In genomic region chr11:134634897-134635831, GRCh38 we compare ENCODE assay signal across 19 cellular contexts.
A peak's percentile ranks its signal among the peaks of the same experiment; 100 is the strongest.
DNase-seq lines count a peak whose midpoint lies in the region; ATAC-seq and TF ChIP-seq lines count a peak whose summit lies in the region.
"Had no signal": no experiment of that assay in that cellular context is flagged by ENCODE, and none has a peak within 500 bp of the region (broad histone marks: within the 10 kb centered on the region; RNA-seq: fewer than 3 reads in every experiment).

No MANE protein-coding gene starts in this region.

- peak; percentile 7 for DNase-seq in natural killer cell
- DNase-seq in natural killer cell treated with Interleukin-12 subunit alpha and Interleukin-12 subunit beta and Interleukin-15 and Interleukin-18, amount 100 ng/mL, for 72 hours (ENCODE audit: low spot score), result no peak
- peak; percentile 19 for DNase-seq in WERI-Rb-1
- peak; percentile 53 for DNase-seq in left kidney (ENCODE audit: low read depth, low spot score)
- no peak for DNase-seq in AML-193 (lab: John Stamatoyannopoulos, UW)
- no peak for DNase-seq in AG08396 (ENCODE audit: low spot score)
- DNase-seq in germinal center (ENCODE audit: low spot score), result no peak
- DNase-seq: activated CD4-positive, CD25-positive, alpha-beta regulatory T cell; activated naive CD4-positive, alpha-beta T cell treated with anti-CD3 and anti-CD28 coated beads, Interleukin-2, amount 50 U/mL, for 16 hours; BE2C; body of pancreas; HCEC 1CT; KG1; NCI-H146; NCI-H446; upper lobe of right lung had no signal

- peaks cover 14% of the 10 kb centered on the region for H3K27me3 ChIP-seq in WERI-Rb-1 (ENCODE audit: insufficient read depth, low read depth, severe bottlenecking)
- H3K27me3 ChIP-seq: body of pancreas, upper lobe of right lung had no signal

- H3K4me3 Mint-ChIP-seq in natural killer cell, result no peak overlapping the region
- H3K4me3 Mint-ChIP-seq in natural killer cell treated with Interleukin-12 subunit alpha and Interleukin-12 subunit beta and Interleukin-15 and Interleukin-18, amount 100 ng/mL, for 72 hours, result no peak overlapping the region
- H3K4me3 Mint-ChIP-seq: stimulated activated memory B cell treated with anti-CD40 and anti-IgM and Interleukin-4, amounts not matched to agents 10 μg/mL and 1 μg/mL and 100 μg/mL, for 72 hours had no signal

- no peaks in the 10 kb centered on the region for H3K9me3 Mint-ChIP-seq in natural killer cell
- no peaks in the 10 kb centered on the region for H3K9me3 Mint-ChIP-seq in natural killer cell treated with Interleukin-12 subunit alpha and Interleukin-12 subunit beta and Interleukin-15 and Interleukin-18, amount 100 ng/mL, for 72 hours
- H3K9me3 Mint-ChIP-seq: stimulated activated memory B cell treated with anti-CD40 and anti-IgM and Interleukin-4, amounts not matched to agents 10 μg/mL and 1 μg/mL and 100 μg/mL, for 72 hours had no signal

- H3K4me1 Mint-ChIP-seq in natural killer cell, result no peaks in the 10 kb centered on the region
- no peaks in the 10 kb centered on the region for H3K4me1 Mint-ChIP-seq in natural killer cell treated with Interleukin-12 subunit alpha and Interleukin-12 subunit beta and Interleukin-15 and Interleukin-18, amount 100 ng/mL, for 72 hours (ENCODE audit: low read depth in 2 of 2)

- intact Hi-C loops in natural killer cell (cut with micrococcal nuclease), result no loop called here

- H3K27ac Mint-ChIP-seq in natural killer cell, result no peak overlapping the region
- no peak overlapping the region for H3K27ac Mint-ChIP-seq in natural killer cell treated with Interleukin-12 subunit alpha and Interleukin-12 subunit beta and Interleukin-15 and Interleukin-18, amount 100 ng/mL, for 72 hours
- H3K27ac Mint-ChIP-seq: stimulated activated memory B cell treated with anti-CD40 and anti-IgM and Interleukin-4, amounts not matched to agents 10 μg/mL and 1 μg/mL and 100 μg/mL, for 72 hours had no signal

- no peaks in the 10 kb centered on the region for H3K36me3 ChIP-seq in WERI-Rb-1
- H3K36me3 ChIP-seq: BE2C, upper lobe of right lung had no signal

- no peaks in the 10 kb centered on the region for H3K9me3 ChIP-seq in WERI-Rb-1 (ENCODE audit: severe bottlenecking)
- H3K9me3 ChIP-seq: BE2C, body of pancreas, upper lobe of right lung had no signal

- no peak for TF ChIP-seq CTCF in natural killer cell (IDR thresholded peaks at IDR 0.05)
- peak; percentile 42 for TF ChIP-seq CTCF in WERI-Rb-1 (IDR thresholded peaks at IDR 0.05; ENCODE audit: low read depth, low read length)

- H3K36me3 Mint-ChIP-seq in natural killer cell, result no peaks in the 10 kb centered on the region
- H3K36me3 Mint-ChIP-seq in natural killer cell treated with Interleukin-12 subunit alpha and Interleukin-12 subunit beta and Interleukin-15 and Interleukin-18, amount 100 ng/mL, for 72 hours, result no peaks in the 10 kb centered on the region
- H3K36me3 Mint-ChIP-seq: stimulated activated memory B cell treated with anti-CD40 and anti-IgM and Interleukin-4, amounts not matched to agents 10 μg/mL and 1 μg/mL and 100 μg/mL, for 72 hours had no signal

- no peak for ATAC-seq in natural killer cell
- no peak for ATAC-seq in natural killer cell treated with Interleukin-12 subunit alpha and Interleukin-12 subunit beta and Interleukin-15 and Interleukin-18, amount 100 ng/mL, for 72 hours
- no peak for ATAC-seq in GM21619 (IDR thresholded peaks at IDR 0.05; ENCODE audit: unreplicated experiment)
- ATAC-seq: body of pancreas; stimulated activated memory B cell treated with anti-CD40 and anti-IgM and Interleukin-4, amounts not matched to agents 10 μg/mL and 1 μg/mL and 100 μg/mL, for 72 hours; upper lobe of right lung had no signal

- peaks cover 10 to 16% of the 10 kb centered on the region in 2 donors for H3K27me3 Mint-ChIP-seq in natural killer cell (ENCODE audit: low read depth in 2 of 2)
- H3K27me3 Mint-ChIP-seq in natural killer cell treated with Interleukin-12 subunit alpha and Interleukin-12 subunit beta and Interleukin-15 and Interleukin-18, amount 100 ng/mL, for 72 hours, result peaks cover 11 to 12% of the 10 kb centered on the region in 2 donors

- H3K27ac ChIP-seq in WERI-Rb-1, result no peak overlapping the region
- H3K27ac ChIP-seq: body of pancreas, upper lobe of right lung had no signal

- H3K4me3 ChIP-seq in WERI-Rb-1 (ENCODE audit: low read depth, low read length), result no peak overlapping the region
- H3K4me3 ChIP-seq: body of pancreas, lung, upper lobe of right lung had no signal

Comparison
In these comparisons a context has a peak if more than half of its experiments do, and no peak if none do; other contexts are left out.
1. DNase-seq: peak in natural killer cell (single experiment), WERI-Rb-1 (single experiment) and left kidney (single experiment); none in natural killer cell treated with Interleukin-12 subunit alpha and Interleukin-12 subunit beta and Interleukin-15 and Interleukin-18, amount 100 ng/mL, for 72 hours (single experiment), AML-193 (0 of 2), AG08396 (single experiment) and germinal center (single experiment).